8 cellular contexts compared by ENCODE assay signal in genomic region chr4:94390804-94391410, GRCh38. TPM values are rescaled to one million over a fixed set of nuclear protein-coding genes. Genes with fewer than 3 reads are reported as not detected.
DNase-seq lines count a peak whose midpoint lies in the region; ATAC-seq and TF ChIP-seq lines count a peak whose summit lies in the region.

No MANE protein-coding gene starts in this region.

- POLR2A ChIA-PET in MCF 10A (lab: Yijun Ruan, JAX): interaction anchor here (1.2 kb wide), 1 partner anchor 88 kb away, joined by 3 read pairs; no protein-coding TSS in a partner anchor

- H3K27me3 Mint-ChIP-seq in MCF 10A (ENCODE audit: insufficient read depth, unreplicated experiment) (peaks cover 22% of the 10 kb centered on the region), osteocyte (ENCODE audit: unreplicated experiment) (peaks cover 3% of the 10 kb centered on the region)

- DNase-seq in SKM-1 (lab: John Stamatoyannopoulos, UW; ENCODE audit: unreplicated experiment) (peak; percentile 17), SKM-1 treated with dmso at 0.1 percent for 144 hours (lab: John Stamatoyannopoulos, UW; ENCODE audit: unreplicated experiment) (no peak), HuH-7.5 (ENCODE audit: low spot score) (peak; percentile 12), MCF 10A (ENCODE audit: unreplicated experiment) (peak; percentile 41), osteocyte (ENCODE audit: extremely low spot score, unreplicated experiment) (no peak), SHP77 (lab: John Stamatoyannopoulos, UW) (no peak)

- H3K4me3 Mint-ChIP-seq in MCF 10A (ENCODE audit: unreplicated experiment): no peak overlapping the region
- no peak overlapping the region for H3K4me3 Mint-ChIP-seq in osteocyte (ENCODE audit: unreplicated experiment)

- H3K36me3 Mint-ChIP-seq in MCF 10A (ENCODE audit: insufficient read depth, unreplicated experiment) (no peaks in the 10 kb centered on the region), osteocyte (ENCODE audit: unreplicated experiment) (no peaks in the 10 kb centered on the region)

- intact Hi-C loops in MCF 10A (cut with micrococcal nuclease): loop anchor here (1.0 kb wide), 3 partner anchors 58 to 600 kb away; no protein-coding TSS in a partner anchor

- no peaks in the 10 kb centered on the region for H3K9me3 Mint-ChIP-seq in MCF 10A (ENCODE audit: unreplicated experiment)
- no peaks in the 10 kb centered on the region for H3K9me3 Mint-ChIP-seq in osteocyte (ENCODE audit: unreplicated experiment)

- CTCF ChIA-PET in MCF 10A (lab: Yijun Ruan, JAX): interaction anchor here (0.6 to 3.3 kb wide), 18 partner anchors 10 to 600 kb away, joined by 3 to 87 read pairs (median 4); no protein-coding TSS in a partner anchor

- TF ChIP-seq CTCF in MCF 10A (IDR thresholded peaks at IDR 0.05; ENCODE audit: unreplicated experiment) (peak; percentile 49), osteocyte (IDR thresholded peaks at IDR 0.05) (peak; percentile 74)

- no peak for ATAC-seq in HG03565 (IDR thresholded peaks at IDR 0.05; ENCODE audit: unreplicated experiment)
- ATAC-seq in GM19463 (IDR thresholded peaks at IDR 0.05; ENCODE audit: unreplicated experiment): no peak

- no TSS peak for BruUV-seq in MCF 10A (replicated peaks; lab: Mats Ljungman, UMichigan)

- H3K27ac Mint-ChIP-seq in MCF 10A (ENCODE audit: low read depth, unreplicated experiment) (no peak overlapping the region), osteocyte (ENCODE audit: unreplicated experiment) (no peak overlapping the region)

- peaks cover 5% of the 10 kb centered on the region for H3K4me1 Mint-ChIP-seq in MCF 10A (ENCODE audit: insufficient read depth, unreplicated experiment)
- H3K4me1 Mint-ChIP-seq in osteocyte (ENCODE audit: unreplicated experiment): no peaks in the 10 kb centered on the region

RNA-seq across cellular contexts. Expression of gene HPGDS, which starts 48.3 kb away (rescaled TPM):
- total RNA-seq in MCF 10A (2022): not detected in 2 replicates
- not detected in 2 replicates for total RNA-seq in osteocyte

Comparison
In these comparisons a context has a peak if more than half of its experiments do, and no peak if none do; other contexts are left out.
1. DNase-seq: peak in SKM-1 (single experiment), HuH-7.5 (single experiment) and MCF 10A (single experiment); none in SKM-1 treated with dmso at 0.1 percent for 144 hours (single experiment), osteocyte (single experiment) and SHP77 (0 of 2).